In the genomic region with DNA sequence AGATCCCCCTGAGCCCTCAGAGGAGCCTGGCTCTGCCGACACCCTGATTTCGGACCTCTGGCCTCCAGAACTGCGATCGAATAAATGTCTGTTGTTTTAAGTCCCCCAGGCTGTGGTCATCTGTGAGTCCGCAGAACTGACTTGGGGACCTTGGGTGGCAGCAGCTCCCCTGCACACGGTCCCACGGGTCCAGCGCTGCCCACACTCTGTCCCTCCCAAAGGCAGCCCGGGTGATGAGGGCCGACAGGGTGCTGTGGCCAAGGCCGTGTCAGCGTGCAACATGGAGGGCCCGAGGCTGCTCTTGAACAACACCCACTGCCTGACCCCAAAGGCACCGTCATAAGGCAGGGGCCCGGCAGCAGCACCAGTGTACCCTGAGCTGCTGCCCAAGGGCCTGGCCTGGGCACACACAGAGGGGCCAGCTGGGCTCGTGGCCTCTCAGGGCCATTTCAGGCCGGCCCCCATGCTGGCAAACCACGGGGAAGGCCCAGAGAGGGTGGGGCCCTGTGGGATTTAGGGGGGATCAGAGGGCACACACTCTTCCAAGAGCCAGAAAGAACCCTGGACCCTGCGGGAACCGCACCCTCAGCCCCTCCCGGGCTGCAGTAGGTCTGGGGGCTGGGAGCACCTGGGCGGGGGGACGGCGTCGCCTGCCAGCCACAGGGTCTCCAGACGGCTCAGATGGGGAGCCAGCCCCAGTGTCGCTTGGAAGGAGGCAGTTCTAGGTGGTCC, we compare ENCODE assay signal across 30 cellular contexts.
"Had no signal": no experiment of that assay in that cellular context is flagged by ENCODE, and none has a peak within 500 bp of the region (broad histone marks: within the 10 kb centered on the region; RNA-seq: fewer than 3 reads in every experiment).

No MANE protein-coding gene starts in this region.

- H3K4me1 Mint-ChIP-seq: naive B cell had no signal

- H3K36me3 Mint-ChIP-seq: mesothelial cell of epicardium; naive B cell; natural killer cell treated with Interleukin-12 subunit alpha and Interleukin-12 subunit beta and Interleukin-15 and Interleukin-18, amount 100 ng/mL, for 72 hours had no signal

- ATAC-seq: foreskin keratinocyte; gastroesophageal sphincter; left lobe of liver; natural killer cell treated with Interleukin-12 subunit alpha and Interleukin-12 subunit beta and Interleukin-15 and Interleukin-18, amount 100 ng/mL, for 72 hours; pancreas had no signal

- DNase-seq: cerebellar nuclear complex; cortex of kidney; effector CD4-positive, alpha-beta T cell; foreskin keratinocyte; glutamatergic neuron; hypothalamus; kidney; mesenchymal stem cell; mucosa of descending colon; naive B cell; occipital lobe; pancreas; right lobe of liver; small intestine; stimulated activated CD4-positive, alpha-beta T cell treated with anti-CD3 and anti-CD28 coated beads, Interleukin-12 subunit alpha, Interleukin-12 subunit beta, amount 100 ng/mL, for 4 hours; stimulated activated CD4-positive, alpha-beta T cell treated with anti-CD3 and anti-CD28 coated beads, Interleukin-1b, Interleukin-23, amount 100 ng/mL, for 48 hours; stimulated activated CD4-positive, alpha-beta T cell treated with anti-CD3 and anti-CD28 coated beads, Interleukin-4, amount 100 ng/mL, for 1 hour; stimulated activated CD8-positive, alpha-beta memory T cell treated with anti-CD3 and anti-CD28 coated beads, Interleukin-4, amount 100 ng/mL, for 48 hours; stimulated activated naive CD4-positive, alpha-beta T cell treated with Interleukin-2 at 50 U/mL for 16 hours; stomach; thyroid gland; trophoblast cell had no signal

- H3K4me3 ChIP-seq: esophagus muscularis mucosa, gastroesophageal sphincter, mucosa of descending colon, pancreas, right lobe of liver, stomach, thyroid gland, vagina had no signal

- H3K36me3 ChIP-seq: esophagus muscularis mucosa, gastroesophageal sphincter, pancreas, right lobe of liver, stomach, thyroid gland, vagina had no signal

- H3K27me3 ChIP-seq: right lobe of liver, thyroid gland, vagina had no signal

- H3K9me3 ChIP-seq: esophagus muscularis mucosa, gastroesophageal sphincter, mucosa of descending colon, pancreas, right lobe of liver, stomach, thyroid gland, vagina had no signal

- H3K9me3 Mint-ChIP-seq: mesothelial cell of epicardium; naive B cell; natural killer cell treated with Interleukin-12 subunit alpha and Interleukin-12 subunit beta and Interleukin-15 and Interleukin-18, amount 100 ng/mL, for 72 hours had no signal

- H3K27ac ChIP-seq: epithelial cell of prostate, esophagus muscularis mucosa, foreskin keratinocyte, gastroesophageal sphincter, pancreas, right lobe of liver, stomach, thyroid gland, vagina had no signal

- H3K27ac Mint-ChIP-seq: mesothelial cell of epicardium; natural killer cell treated with Interleukin-12 subunit alpha and Interleukin-12 subunit beta and Interleukin-15 and Interleukin-18, amount 100 ng/mL, for 72 hours; progenitor cell of endocrine pancreas had no signal

- H3K4me1 ChIP-seq: foreskin keratinocyte, pancreas, right lobe of liver, vagina had no signal

- H3K4me3 Mint-ChIP-seq: mesothelial cell of epicardium; natural killer cell treated with Interleukin-12 subunit alpha and Interleukin-12 subunit beta and Interleukin-15 and Interleukin-18, amount 100 ng/mL, for 72 hours had no signal
